1 cellular context compared by ENCODE assay signal in the genomic region with DNA sequence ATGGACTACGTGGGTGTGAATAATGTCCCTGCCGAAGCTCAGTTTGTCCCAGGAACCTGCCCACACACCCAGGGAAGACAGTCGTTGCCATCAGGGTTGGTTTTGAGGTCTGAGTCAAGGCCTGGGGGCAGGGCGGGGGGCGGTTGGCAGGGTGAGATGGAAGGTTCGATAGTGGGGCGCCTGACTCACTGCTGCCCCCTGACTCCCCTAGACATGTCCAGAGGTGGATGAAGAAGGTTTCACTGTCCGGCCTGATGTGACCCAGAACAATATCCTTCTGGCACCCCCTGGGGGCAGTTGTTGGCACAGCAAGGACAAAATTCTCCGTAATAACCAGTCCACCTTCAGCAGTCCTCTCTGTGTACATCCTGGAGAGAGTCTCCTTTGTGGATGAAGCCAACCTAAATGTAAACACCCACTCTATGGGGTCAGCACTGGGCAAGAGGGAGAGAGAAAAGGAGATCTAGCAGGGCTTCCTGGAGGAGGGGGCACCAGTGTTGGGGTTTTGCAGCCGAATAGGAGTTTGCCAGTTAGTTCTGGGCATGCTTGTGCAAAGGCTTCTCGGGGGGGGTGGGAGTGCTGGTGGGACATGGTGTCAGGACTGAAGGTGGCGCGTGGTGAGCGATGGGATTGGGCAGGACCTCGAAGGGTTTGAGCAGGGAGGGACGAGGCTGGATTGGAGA.
A peak's percentile ranks its signal among the peaks of the same experiment; 100 is the strongest.
TF ChIP-seq lines count a peak whose summit lies in the region.

No MANE protein-coding gene starts in this region.

TF ChIP-seq in HepG2, 621 proteins besides CTCF, POLR2A, EP300 and RAD21 (continued from another document):
- no peak for TF ChIP-seq GZF1 (CRISPR knock-in tag; IDR thresholded peaks at IDR 0.05)
- TF ChIP-seq ZNF124 (CRISPR knock-in tag; IDR thresholded peaks at IDR 0.05), result no peak
- no peak for TF ChIP-seq ZNF782 (CRISPR knock-in tag; IDR thresholded peaks at IDR 0.05; ENCODE audit: borderline replicate concordance)
- TF ChIP-seq, protein P1, sequence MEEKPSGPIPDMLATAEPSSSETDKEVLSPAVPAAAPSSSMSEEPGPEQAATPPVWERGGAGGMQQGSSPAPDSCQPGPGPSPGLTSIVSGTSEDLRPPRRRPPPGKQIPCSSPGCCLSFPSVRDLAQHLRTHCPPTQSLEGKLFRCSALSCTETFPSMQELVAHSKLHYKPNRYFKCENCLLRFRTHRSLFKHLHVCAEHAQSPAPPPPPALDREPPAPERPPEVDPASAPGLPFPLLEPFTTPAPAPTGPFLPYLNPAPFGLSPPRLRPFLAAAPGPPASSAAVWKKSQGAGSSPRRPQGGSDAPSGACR (CRISPR knock-in tag; IDR thresholded peaks at IDR 0.05), result no peak
- TF ChIP-seq MTA1 (CRISPR knock-in tag; IDR thresholded peaks at IDR 0.05; ENCODE audit: borderline replicate concordance), result no peak
- no peak for TF ChIP-seq ZBTB1 (CRISPR knock-in tag; IDR thresholded peaks at IDR 0.05; ENCODE audit: borderline replicate concordance)
- TF ChIP-seq AGO1 (IDR thresholded peaks at IDR 0.05; ENCODE audit: low read depth, low read length, poor library complexity, severe bottlenecking), result no peak
- no peak for TF ChIP-seq ZKSCAN8 (CRISPR knock-in tag; IDR thresholded peaks at IDR 0.05; ENCODE audit: borderline replicate concordance)
- no peak for TF ChIP-seq GPBP1L1 (CRISPR knock-in tag; IDR thresholded peaks at IDR 0.05)
- TF ChIP-seq KLF15 (CRISPR knock-in tag; IDR thresholded peaks at IDR 0.05; ENCODE audit: borderline replicate concordance), result no peak
- no peak for TF ChIP-seq NFE2L1 (CRISPR knock-in tag; IDR thresholded peaks at IDR 0.05; ENCODE audit: borderline replicate concordance)
- peak; percentile 78 for TF ChIP-seq SMC3 (IDR thresholded peaks at IDR 0.05; ENCODE audit: low read length)
- no peak for TF ChIP-seq JDP2 (CRISPR knock-in tag; IDR thresholded peaks at IDR 0.05; ENCODE audit: borderline replicate concordance)
- TF ChIP-seq KLF6 (CRISPR knock-in tag; IDR thresholded peaks at IDR 0.05), result no peak
- TF ChIP-seq TOE1 (CRISPR knock-in tag; IDR thresholded peaks at IDR 0.05), result no peak
- no peak for TF ChIP-seq SMAD3 (CRISPR knock-in tag; IDR thresholded peaks at IDR 0.05)
- TF ChIP-seq ZNF234 (CRISPR knock-in tag; conservative IDR thresholded peaks at IDR 0.05), result no peak
- no peak for TF ChIP-seq SYNCRIP (IDR thresholded peaks at IDR 0.05; ENCODE audit: insufficient read depth, low read depth, low read length)
- TF ChIP-seq, protein P2, sequence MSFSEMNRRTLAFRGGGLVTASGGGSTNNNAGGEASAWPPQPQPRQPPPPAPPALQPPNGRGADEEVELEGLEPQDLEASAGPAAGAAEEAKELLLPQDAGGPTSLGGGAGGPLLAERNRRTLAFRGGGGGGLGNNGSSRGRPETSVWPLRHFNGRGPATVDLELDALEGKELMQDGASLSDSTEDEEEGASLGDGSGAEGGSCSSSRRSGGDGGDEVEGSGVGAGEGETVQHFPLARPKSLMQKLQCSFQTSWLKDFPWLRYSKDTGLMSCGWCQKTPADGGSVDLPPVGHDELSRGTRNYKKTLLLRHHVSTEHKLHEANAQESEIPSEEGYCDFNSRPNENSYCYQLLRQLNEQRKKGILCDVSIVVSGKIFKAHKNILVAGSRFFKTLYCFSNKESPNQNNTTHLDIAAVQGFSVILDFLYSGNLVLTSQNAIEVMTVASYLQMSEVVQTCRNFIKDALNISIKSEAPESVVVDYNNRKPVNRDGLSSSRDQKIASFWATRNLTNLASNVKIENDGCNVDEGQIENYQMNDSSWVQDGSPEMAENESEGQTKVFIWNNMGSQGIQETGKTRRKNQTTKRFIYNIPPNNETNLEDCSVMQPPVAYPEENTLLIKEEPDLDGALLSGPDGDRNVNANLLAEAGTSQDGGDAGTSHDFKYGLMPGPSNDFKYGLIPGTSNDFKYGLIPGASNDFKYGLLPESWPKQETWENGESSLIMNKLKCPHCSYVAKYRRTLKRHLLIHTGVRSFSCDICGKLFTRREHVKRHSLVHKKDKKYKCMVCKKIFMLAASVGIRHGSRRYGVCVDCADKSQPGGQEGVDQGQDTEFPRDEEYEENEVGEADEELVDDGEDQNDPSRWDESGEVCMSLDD (CRISPR knock-in tag; IDR thresholded peaks at IDR 0.05; ENCODE audit: borderline replicate concordance), result peak; percentile 88; the same call in 1 of the 2 replicates
- TF ChIP-seq BORCS8-MEF2B (CRISPR knock-in tag; IDR thresholded peaks at IDR 0.05), result no peak
- TF ChIP-seq, protein P3, sequence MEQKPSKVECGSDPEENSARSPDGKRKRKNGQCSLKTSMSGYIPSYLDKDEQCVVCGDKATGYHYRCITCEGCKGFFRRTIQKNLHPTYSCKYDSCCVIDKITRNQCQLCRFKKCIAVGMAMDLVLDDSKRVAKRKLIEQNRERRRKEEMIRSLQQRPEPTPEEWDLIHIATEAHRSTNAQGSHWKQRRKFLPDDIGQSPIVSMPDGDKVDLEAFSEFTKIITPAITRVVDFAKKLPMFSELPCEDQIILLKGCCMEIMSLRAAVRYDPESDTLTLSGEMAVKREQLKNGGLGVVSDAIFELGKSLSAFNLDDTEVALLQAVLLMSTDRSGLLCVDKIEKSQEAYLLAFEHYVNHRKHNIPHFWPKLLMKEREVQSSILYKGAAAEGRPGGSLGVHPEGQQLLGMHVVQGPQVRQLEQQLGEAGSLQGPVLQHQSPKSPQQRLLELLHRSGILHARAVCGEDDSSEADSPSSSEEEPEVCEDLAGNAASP (CRISPR knock-in tag; IDR thresholded peaks at IDR 0.05; ENCODE audit: borderline replicate concordance), result peak; percentile 80; the same call in 1 of the 2 replicates
- TF ChIP-seq ZNF432 (CRISPR knock-in tag; IDR thresholded peaks at IDR 0.05; ENCODE audit: borderline replicate concordance), result no peak
- no peak for TF ChIP-seq RFXAP (CRISPR knock-in tag; IDR thresholded peaks at IDR 0.05; ENCODE audit: borderline replicate concordance)
- no peak for TF ChIP-seq JUNB (CRISPR knock-in tag; IDR thresholded peaks at IDR 0.05; ENCODE audit: borderline replicate concordance)
- no peak for TF ChIP-seq MEF2D (CRISPR knock-in tag; IDR thresholded peaks at IDR 0.05)
- TF ChIP-seq, protein P4, sequence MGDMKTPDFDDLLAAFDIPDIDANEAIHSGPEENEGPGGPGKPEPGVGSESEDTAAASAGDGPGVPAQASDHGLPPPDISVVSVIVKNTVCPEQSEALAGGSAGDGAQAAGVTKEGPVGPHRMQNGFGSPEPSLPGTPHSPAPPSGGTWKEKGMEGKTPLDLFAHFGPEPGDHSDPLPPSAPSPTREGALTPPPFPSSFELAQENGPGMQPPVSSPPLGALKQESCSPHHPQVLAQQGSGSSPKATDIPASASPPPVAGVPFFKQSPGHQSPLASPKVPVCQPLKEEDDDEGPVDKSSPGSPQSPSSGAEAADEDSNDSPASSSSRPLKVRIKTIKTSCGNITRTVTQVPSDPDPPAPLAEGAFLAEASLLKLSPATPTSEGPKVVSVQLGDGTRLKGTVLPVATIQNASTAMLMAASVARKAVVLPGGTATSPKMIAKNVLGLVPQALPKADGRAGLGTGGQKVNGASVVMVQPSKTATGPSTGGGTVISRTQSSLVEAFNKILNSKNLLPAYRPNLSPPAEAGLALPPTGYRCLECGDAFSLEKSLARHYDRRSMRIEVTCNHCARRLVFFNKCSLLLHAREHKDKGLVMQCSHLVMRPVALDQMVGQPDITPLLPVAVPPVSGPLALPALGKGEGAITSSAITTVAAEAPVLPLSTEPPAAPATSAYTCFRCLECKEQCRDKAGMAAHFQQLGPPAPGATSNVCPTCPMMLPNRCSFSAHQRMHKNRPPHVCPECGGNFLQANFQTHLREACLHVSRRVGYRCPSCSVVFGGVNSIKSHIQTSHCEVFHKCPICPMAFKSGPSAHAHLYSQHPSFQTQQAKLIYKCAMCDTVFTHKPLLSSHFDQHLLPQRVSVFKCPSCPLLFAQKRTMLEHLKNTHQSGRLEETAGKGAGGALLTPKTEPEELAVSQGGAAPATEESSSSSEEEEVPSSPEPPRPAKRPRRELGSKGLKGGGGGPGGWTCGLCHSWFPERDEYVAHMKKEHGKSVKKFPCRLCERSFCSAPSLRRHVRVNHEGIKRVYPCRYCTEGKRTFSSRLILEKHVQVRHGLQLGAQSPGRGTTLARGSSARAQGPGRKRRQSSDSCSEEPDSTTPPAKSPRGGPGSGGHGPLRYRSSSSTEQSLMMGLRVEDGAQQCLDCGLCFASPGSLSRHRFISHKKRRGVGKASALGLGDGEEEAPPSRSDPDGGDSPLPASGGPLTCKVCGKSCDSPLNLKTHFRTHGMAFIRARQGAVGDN (CRISPR knock-in tag; IDR thresholded peaks at IDR 0.05), result 0 out of 2 replicates have a peak, but pooled peaks have one; percentile 10
